ENCODE assay signal across 8 cellular contexts in the genomic region with DNA sequence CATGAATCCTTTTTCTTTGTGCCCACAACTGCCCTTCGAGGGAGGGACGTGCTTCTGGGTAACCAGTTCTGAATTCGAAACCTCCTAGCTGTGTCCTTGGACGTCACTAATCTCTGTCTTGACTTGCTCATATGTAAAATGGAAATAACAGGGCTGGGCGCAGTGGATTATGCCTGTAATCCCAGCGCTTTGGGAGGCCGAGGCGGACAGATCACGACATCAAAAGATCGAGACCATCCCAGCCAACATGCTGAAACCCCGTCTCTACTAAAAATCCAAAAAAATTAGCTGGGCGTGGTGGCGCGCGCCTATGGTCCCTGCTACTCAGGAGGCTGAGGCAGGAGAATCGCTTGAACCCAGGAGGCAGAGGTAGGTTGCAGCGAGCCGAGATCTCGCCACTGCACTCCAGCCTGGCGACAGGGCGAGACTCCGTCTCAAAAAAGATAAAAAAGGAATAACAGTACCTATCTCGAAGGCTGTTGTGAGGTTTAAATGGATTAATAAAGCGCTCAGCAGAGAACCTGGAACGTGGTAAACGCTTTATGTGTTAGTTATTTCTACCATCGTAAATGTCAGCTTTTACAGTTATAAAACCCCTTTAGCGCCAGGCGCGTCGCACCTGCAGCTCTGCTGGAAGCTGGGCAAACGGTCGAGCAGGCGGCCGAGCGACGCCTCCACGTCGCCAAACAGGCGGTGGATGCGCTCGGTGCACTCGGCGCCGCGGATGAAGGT. TPM values are rescaled to one million over a fixed set of nuclear protein-coding genes. Genes with fewer than 3 reads are reported as not detected.
DNase-seq lines count a peak whose midpoint lies in the region; ATAC-seq, FAIRE-seq and TF ChIP-seq lines count a peak whose summit lies in the region.

No MANE protein-coding gene starts in this region.

- no peak for TF ChIP-seq EP300 in upper lobe of left lung (IDR thresholded peaks at IDR 0.05)

- FAIRE-seq in bronchial epithelial cell (lab: Jason Lieb, UNC): no peak

- H3K27me3 ChIP-seq in bronchial epithelial cell (ENCODE audit: control insufficient read depth, insufficient read depth, low read length) (no peaks in the 10 kb centered on the region), upper lobe of left lung (no peaks in the 10 kb centered on the region)

- H3K4me3 Mint-ChIP-seq in activated T-cell treated with anti-CD3 and anti-CD28 coated beads, Interleukin-2, amount 50 U/mL, for 72 hours: peak overlapping the region; percentile 96 to 97
- H3K4me3 Mint-ChIP-seq in mesothelial cell of epicardium: peak overlapping the region; percentile 97

- H3K4me1 ChIP-seq in upper lobe of left lung: peaks cover 21 to 33% (median 24%) of the 10 kb centered on the region in 4 donors

- peak overlapping the region; percentile 85 to 93 (median 92) for H3K27ac ChIP-seq in upper lobe of left lung

- no peak for TF ChIP-seq POLR2A in upper lobe of left lung (IDR thresholded peaks at IDR 0.05)

- ATAC-seq in activated T-cell treated with anti-CD3 and anti-CD28 coated beads, Interleukin-2, amount 50 U/mL, for 72 hours (replicated peaks in 1 of 2): no peak
- ATAC-seq in upper lobe of left lung (ENCODE audit: low FRiP score in 2 of 2): no peak
- ATAC-seq in GM18858 (IDR thresholded peaks at IDR 0.05; ENCODE audit: unreplicated experiment): no peak
- no peak for ATAC-seq in HG02610 (IDR thresholded peaks at IDR 0.05; ENCODE audit: unreplicated experiment)

- H3K4me1 Mint-ChIP-seq in activated T-cell treated with anti-CD3 and anti-CD28 coated beads, Interleukin-2, amount 50 U/mL, for 72 hours (ENCODE audit: low read depth): peaks cover 69% of the 10 kb centered on the region
- H3K4me1 Mint-ChIP-seq in mesothelial cell of epicardium: peaks cover 23% of the 10 kb centered on the region

- H3K36me3 Mint-ChIP-seq in activated T-cell treated with anti-CD3 and anti-CD28 coated beads, Interleukin-2, amount 50 U/mL, for 72 hours (ENCODE audit: insufficient read depth in 2 of 2): peaks cover 15 to 31% of the 10 kb centered on the region in 2 donors
- peaks cover 20% of the 10 kb centered on the region for H3K36me3 Mint-ChIP-seq in mesothelial cell of epicardium

- peaks cover 20% of the 10 kb centered on the region for H3K36me3 ChIP-seq in bronchial epithelial cell (ENCODE audit: control insufficient read depth, insufficient read depth, low read length)
- H3K36me3 ChIP-seq in upper lobe of left lung: peaks cover 6 to 59% (median 40%) of the 10 kb centered on the region in 4 donors

- H3K4me3 ChIP-seq in bronchial epithelial cell (ENCODE audit: low read depth, low read length) (peak overlapping the region; percentile 90), upper lobe of left lung (peak overlapping the region; percentile 79 to 99 (median 86))

- no peak for DNase-seq in activated T-cell treated with anti-CD3 and anti-CD28 coated beads, Interleukin-2, amount 50 U/mL, for 72 hours
- DNase-seq in activated T-cell treated with anti-CD3 and anti-CD28 coated beads for 4 hours (no peak), bronchial epithelial cell (ENCODE audit: low read depth) (no peak), mesothelial cell of epicardium (ENCODE audit: low spot score in 2 of 2, unreplicated experiment in 2 of 2) (no peak), upper lobe of left lung (no peak), iPS-NIHi7 (ENCODE audit: extremely low spot score) (no peak)

- 20 to 39% methylated on average over 27 to 45 of the region's 46 CpGs for WGBS in upper lobe of left lung, 2 donors

- H3K27me3 Mint-ChIP-seq in activated T-cell treated with anti-CD3 and anti-CD28 coated beads, Interleukin-2, amount 50 U/mL, for 72 hours (ENCODE audit: low read depth): no peaks in the 10 kb centered on the region
- no peaks in the 10 kb centered on the region for H3K27me3 Mint-ChIP-seq in mesothelial cell of epicardium (ENCODE audit: low read depth)

- no peak for TF ChIP-seq CTCF in bronchial epithelial cell (IDR thresholded peaks at IDR 0.05; ENCODE audit: insufficient read depth, low read length, severe bottlenecking)
- TF ChIP-seq CTCF in mesothelial cell of epicardium (IDR thresholded peaks at IDR 0.05; ENCODE audit: unreplicated experiment): no peak
- TF ChIP-seq CTCF in upper lobe of left lung (IDR thresholded peaks at IDR 0.05): no peak

- peak overlapping the region; percentile 87 for H3K27ac Mint-ChIP-seq in activated T-cell treated with anti-CD3 and anti-CD28 coated beads, Interleukin-2, amount 50 U/mL, for 72 hours
- H3K27ac Mint-ChIP-seq in mesothelial cell of epicardium: peak overlapping the region; percentile 94

- H3K9me3 Mint-ChIP-seq in activated T-cell treated with anti-CD3 and anti-CD28 coated beads, Interleukin-2, amount 50 U/mL, for 72 hours: no peaks in the 10 kb centered on the region
- H3K9me3 Mint-ChIP-seq in mesothelial cell of epicardium: no peaks in the 10 kb centered on the region

- H3K9me3 ChIP-seq in upper lobe of left lung: no peaks in the 10 kb centered on the region

RNA-seq across cellular contexts. Expression of a gene that starts 0.6 kb away (rescaled TPM):
- 10 to 100 TPM; 33.2 to 38.3 TPM for total RNA-seq in activated T-cell treated with anti-CD3 and anti-CD28 coated beads, Interleukin-2, amount 50 U/mL, for 72 hours
- 18.2 and 18.7 TPM in 2 replicates for total RNA-seq in bronchial epithelial cell
- total RNA-seq in mesothelial cell of epicardium: 48.2 to 49.4 TPM (median 49.0 TPM) in 3 replicates
- total RNA-seq in upper lobe of left lung: 10 to 100 TPM; 33.5 to 62.9 (median 37.0) TPM

RNA-seq across cellular contexts. Expression of a gene that starts 0.8 kb away (rescaled TPM):
- 10 to 100 TPM; 30.8 to 32.2 TPM for total RNA-seq in activated T-cell treated with anti-CD3 and anti-CD28 coated beads, Interleukin-2, amount 50 U/mL, for 72 hours
- 28.8 and 45.5 TPM in 2 replicates for total RNA-seq in bronchial epithelial cell
- 27.2 to 31.4 TPM (median 30.5 TPM) in 3 replicates for total RNA-seq in mesothelial cell of epicardium
- 10 to 100 TPM in 4 of 6 donors, 1 to 10 TPM in 2; 2.7 to 21.0 (median 14.1) TPM for total RNA-seq in upper lobe of left lung

RNA-seq across cellular contexts. Expression of a gene that starts 8.3 kb away (rescaled TPM):
- total RNA-seq in activated T-cell treated with anti-CD3 and anti-CD28 coated beads, Interleukin-2, amount 50 U/mL, for 72 hours: 10 to 100 TPM in 1 of 2 donors, 1 to 10 TPM in 1; 9.9 to 10.1 TPM
- total RNA-seq in bronchial epithelial cell (25.6 and 31.3 TPM in 2 replicates), mesothelial cell of epicardium (13.5 to 14.1 TPM (median 13.6 TPM) in 3 replicates), upper lobe of left lung (10 to 100 TPM in 5 of 6 donors, 1 to 10 TPM in 1; 6.9 to 22.0 (median 13.5) TPM)

RNA-seq across cellular contexts. Expression of a gene that starts 12.9 kb away (rescaled TPM):
- 1 to 10 TPM; 3.3 to 3.7 TPM for total RNA-seq in activated T-cell treated with anti-CD3 and anti-CD28 coated beads, Interleukin-2, amount 50 U/mL, for 72 hours
- 0.13 TPM in 1 of 2 replicates, not detected in the other for total RNA-seq in bronchial epithelial cell
- total RNA-seq in mesothelial cell of epicardium: 1.2 to 1.7 TPM (median 1.4 TPM) in 3 replicates
- 1 to 10 TPM in 2 of 6 donors, under 1 TPM in 2, not detected in 2; 0.43 to 2.6 (median 1.1) TPM for total RNA-seq in upper lobe of left lung

RNA-seq across cellular contexts. Expression of a gene that starts 27.6 kb away (rescaled TPM):
- 10 to 100 TPM; 41.1 to 45.3 TPM for total RNA-seq in activated T-cell treated with anti-CD3 and anti-CD28 coated beads, Interleukin-2, amount 50 U/mL, for 72 hours
- 41.9 and 45.6 TPM in 2 replicates for total RNA-seq in bronchial epithelial cell
- 28.0 to 30.3 TPM (median 29.8 TPM) in 3 replicates for total RNA-seq in mesothelial cell of epicardium
- total RNA-seq in upper lobe of left lung: 10 to 100 TPM; 27.8 to 48.6 (median 32.9) TPM
